33 cellular contexts compared by ENCODE assay signal in genomic region chr9:130930132-130930803, GRCh38. TPM values are rescaled to one million over a fixed set of nuclear protein-coding genes. Genes with fewer than 3 reads are reported as not detected.
"Had no signal": no experiment of that assay in that cellular context is flagged by ENCODE, and none has a peak within 500 bp of the region (broad histone marks: within the 10 kb centered on the region; RNA-seq: fewer than 3 reads in every experiment).

No MANE protein-coding gene starts in this region.

- H3K9me3 ChIP-seq: heart left ventricle, left ventricle myocardium inferior, lower lobe of right lung, psoas muscle, sigmoid colon, thoracic aorta, transverse colon had no signal

- H3K36me3 ChIP-seq: heart left ventricle, left ventricle myocardium inferior, lower lobe of right lung, sigmoid colon, thoracic aorta, transverse colon had no signal

- H3K4me3 ChIP-seq: dorsolateral prefrontal cortex, heart left ventricle, left ventricle myocardium inferior, lower lobe of right lung, psoas muscle, sigmoid colon, skin epidermis, thoracic aorta, transverse colon had no signal

- DNase-seq: cortex of kidney; dorsolateral prefrontal cortex; effector memory CD4-positive, alpha-beta T cell; heart left ventricle; hypothalamus; immature natural killer cell; kidney; left ventricle myocardium inferior; lower lobe of right lung; natural killer cell; occipital lobe; retina; sigmoid colon; stimulated activated CD4-positive, alpha-beta T cell treated with anti-CD3 and anti-CD28 coated beads, Interleukin-2, amount 100 ng/mL, for 24 hours; stimulated activated CD4-positive, alpha-beta T cell treated with anti-CD3 and anti-CD28 coated beads, Interleukin-4, amount 100 ng/mL, for 4 hours; stimulated activated naive B cell treated with anti-CD40 and anti-IgM and Interleukin-4, amounts not matched to agents 10 μg/mL and 1 μg/mL and 100 μg/mL, for 72 hours; stimulated activated naive CD8-positive, alpha-beta T cell treated with anti-CD3 and anti-CD28 coated beads, Interleukin-15, amount 100 ng/mL, for 72 hours; transverse colon had no signal

- H3K27ac ChIP-seq: dorsolateral prefrontal cortex, heart left ventricle, left ventricle myocardium inferior, lower lobe of right lung, psoas muscle, sigmoid colon, skin epidermis, thoracic aorta, transverse colon had no signal

- ATAC-seq: esophagus mucosa; heart left ventricle; lower lobe of right lung; psoas muscle; stimulated activated naive B cell treated with anti-CD40 and anti-IgM and Interleukin-4, amounts not matched to agents 10 μg/mL and 1 μg/mL and 100 μg/mL, for 72 hours; stimulated activated naive CD8-positive, alpha-beta T cell treated with anti-CD3 and anti-CD28 coated beads, Interleukin-15, amount 100 ng/mL, for 72 hours had no signal

- FAIRE-seq: endometrium, frontal cortex, kidney had no signal

- H3K4me1 ChIP-seq: psoas muscle had no signal

RNA-seq across cellular contexts. Expression of gene FIBCD1, which starts 8.8 kb away (rescaled TPM):
- total RNA-seq: glomerular endothelial cell, natural killer cell, psoas muscle, thoracic aorta, ureter had no signal
- polyA plus RNA-seq: immature natural killer cell had no signal

RNA-seq across cellular contexts. Expression of gene QRFP, which starts 33.7 kb away (rescaled TPM):
- total RNA-seq: dorsolateral prefrontal cortex, esophagus mucosa, fibroblast of lung, glomerular endothelial cell, heart left ventricle, kidney, left cardiac atrium, left ventricle myocardium inferior, lower lobe of right lung, mesothelial cell of epicardium, mucosa of gallbladder, myocyte, natural killer cell, neural crest cell, occipital lobe, psoas muscle, sigmoid colon, subcutaneous adipose tissue, thoracic aorta, transverse colon, ureter had no signal
- polyA plus RNA-seq: fibroblast of lung, heart left ventricle, immature natural killer cell had no signal
